13 cellular contexts compared by ENCODE assay signal in the genomic region with DNA sequence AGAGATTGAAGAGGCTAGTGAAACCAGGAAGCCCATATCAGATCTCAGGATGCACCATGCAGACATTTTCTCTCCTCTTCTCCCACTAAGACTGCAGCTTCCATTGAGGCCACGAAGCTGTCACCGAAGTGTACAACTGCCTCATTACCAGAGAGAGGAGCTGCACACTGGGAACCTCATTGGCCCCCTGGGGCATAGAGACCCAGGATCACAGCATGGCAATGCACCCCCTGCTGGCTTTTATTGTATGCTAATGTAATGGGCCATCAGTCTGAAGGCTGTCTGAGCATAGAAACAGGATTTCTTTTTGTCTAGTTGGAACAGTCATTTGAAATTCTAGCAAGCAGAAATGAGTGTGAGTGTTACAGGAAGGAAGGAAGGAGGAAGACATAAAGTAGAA.
DNase-seq lines count a peak whose midpoint lies in the region; ATAC-seq, FAIRE-seq and TF ChIP-seq lines count a peak whose summit lies in the region.
"Had no signal": no experiment of that assay in that cellular context is flagged by ENCODE, and none has a peak within 500 bp of the region (broad histone marks: within the 10 kb centered on the region; RNA-seq: fewer than 3 reads in every experiment).

No MANE protein-coding gene starts in this region.

- no peak overlapping the region for H3K27ac ChIP-seq in DND-41 (ENCODE audit: low read length)
- no peak overlapping the region for H3K27ac ChIP-seq in H1 (ENCODE audit: low read depth, low read length)
- H3K27ac ChIP-seq in kidney (ENCODE audit: low read depth in 2 of 2, low read length in 2 of 2) = no peak overlapping the region

- no peak overlapping the region for H3K4me3 Mint-ChIP-seq in activated T-helper 1 cell treated with anti-CD3 and anti-CD28 coated beads, Interleukin-12 subunit alpha, Interleukin-12 subunit beta, Interleukin-2, Interleukin-4 antibody, amounts not matched to agents 30 ng/mL and 10 ng/mL and 1 ng/mL, durations not matched to agents 14 hours and 24 hours and 36 hours
- H3K4me3 Mint-ChIP-seq: CD4-positive, CD25-positive, alpha-beta regulatory T cell had no signal

- H3K4me2 ChIP-seq in DND-41 (ENCODE audit: insufficient read depth, low read length) (no peak overlapping the region), H1 (ENCODE audit: insufficient read depth in 1 of 2, low read depth in 2 of 2, low read length in 2 of 2) (no peak overlapping the region)

- DNase-seq in COLO668 (lab: John Stamatoyannopoulos, UW; ENCODE audit: unreplicated experiment) (peak; percentile 51), DND-41 (peak; percentile 33), NCI-H2081 treated with DMSO at 0.1 percent for 48 hours (lab: John Stamatoyannopoulos, UW) (peak; percentile 12), H1 (ENCODE audit: low read depth in 1 of 2, low spot score in 2 of 2) (no peak), GM12892 (ENCODE audit: insufficient read length) (no peak), kidney (no peak)
- DNase-seq in activated T-helper 1 cell treated with anti-CD3 and anti-CD28 coated beads, Interleukin-12 subunit alpha, Interleukin-12 subunit beta, Interleukin-2, Interleukin-4 antibody, amounts not matched to agents 30 ng/mL and 10 ng/mL and 1 ng/mL, durations not matched to agents 14 hours and 24 hours and 36 hours (ENCODE audit: low spot score) = no peak
- DNase-seq: CD4-positive, CD25-positive, alpha-beta regulatory T cell; KG1; NCI-H446 treated with DMSO at 0.1 percent for 48 hours had no signal

- ATAC-seq in DND-41 (ENCODE audit: insufficient read depth, low read depth) (peak; percentile 78), GM19328 (IDR thresholded peaks at IDR 0.05; ENCODE audit: unreplicated experiment) (no peak)
- ATAC-seq: esophagus mucosa had no signal

- no peak overlapping the region for H3K4ac ChIP-seq in H1 (replicated peaks; ENCODE audit: insufficient read length, low read depth, low read length)

- no peaks in the 10 kb centered on the region for H3K27me3 ChIP-seq in DND-41 (ENCODE audit: insufficient read depth, low read length, poor library complexity)
- no peaks in the 10 kb centered on the region for H3K27me3 ChIP-seq in H1 (replicated peaks in 1 of 4; ENCODE audit: control insufficient read depth in 3 of 4, extremely low read depth in 1 of 4, insufficient read depth in 3 of 4, low read length in 3 of 4)

- H3K27ac Mint-ChIP-seq in activated T-helper 1 cell treated with anti-CD3 and anti-CD28 coated beads, Interleukin-12 subunit alpha, Interleukin-12 subunit beta, Interleukin-2, Interleukin-4 antibody, amounts not matched to agents 30 ng/mL and 10 ng/mL and 1 ng/mL, durations not matched to agents 14 hours and 24 hours and 36 hours = no peak overlapping the region
- H3K27ac Mint-ChIP-seq: CD4-positive, CD25-positive, alpha-beta regulatory T cell had no signal

- no peak overlapping the region for H2BK5ac ChIP-seq in H1 (ENCODE audit: low read depth, low read length)

- no peak overlapping the region for H3K14ac ChIP-seq in H1 (ENCODE audit: insufficient read length)

- no peaks in the 10 kb centered on the region for H3K36me3 ChIP-seq in DND-41 (ENCODE audit: insufficient read depth, low read length)
- no peaks in the 10 kb centered on the region for H3K36me3 ChIP-seq in H1 (ENCODE audit: control insufficient read depth in 2 of 4, insufficient read depth in 4 of 4, low read length in 3 of 4)
- no peaks in the 10 kb centered on the region for H3K36me3 ChIP-seq in kidney (ENCODE audit: control insufficient read depth in 1 of 2, insufficient read depth in 2 of 2, low read length in 2 of 2)

- no peaks in the 10 kb centered on the region for H3K36me3 Mint-ChIP-seq in activated T-helper 1 cell treated with anti-CD3 and anti-CD28 coated beads, Interleukin-12 subunit alpha, Interleukin-12 subunit beta, Interleukin-2, Interleukin-4 antibody, amounts not matched to agents 30 ng/mL and 10 ng/mL and 1 ng/mL, durations not matched to agents 14 hours and 24 hours and 36 hours (ENCODE audit: low read depth)
- H3K36me3 Mint-ChIP-seq: CD4-positive, CD25-positive, alpha-beta regulatory T cell had no signal

- no peak overlapping the region for H4K5ac ChIP-seq in H1 (ENCODE audit: insufficient read length, low read depth, low read length)

- no peak overlapping the region for H3K4me3 ChIP-seq in DND-41 (ENCODE audit: low read depth in 1 of 2, low read length in 2 of 2)
- H3K4me3 ChIP-seq in H1 (ENCODE audit: extremely low read depth in 1 of 4, insufficient read depth in 2 of 4, low read depth in 3 of 4, low read length in 4 of 4) = no peak overlapping the region
- H3K4me3 ChIP-seq in kidney (ENCODE audit: low read length in 2 of 2) = no peak overlapping the region
- H3K4me3 ChIP-seq: lung had no signal

- H3K9me3 ChIP-seq in DND-41 (ENCODE audit: insufficient read depth, low read length, severe bottlenecking) (no peaks in the 10 kb centered on the region), H1 (ENCODE audit: insufficient read depth in 2 of 2, low read depth in 1 of 2, low read length in 1 of 2) (no peaks in the 10 kb centered on the region), kidney (ENCODE audit: control insufficient read depth in 1 of 2, low read length in 2 of 2) (no peaks in the 10 kb centered on the region)

- H2AFZ ChIP-seq in DND-41 (ENCODE audit: low read depth, low read length) (peak overlapping the region; percentile 54), H1 (ENCODE audit: low read length) (no peak overlapping the region)

- H4K8ac ChIP-seq in H1 (ENCODE audit: extremely low read depth, insufficient read depth, low read length) = no peak overlapping the region

- TF ChIP-seq POLR2A in H1 (IDR thresholded peaks at IDR 0.05; ENCODE audit: control extremely low read depth in 1 of 2, low read depth in 2 of 2, low read length in 2 of 2) (no peak), GM12892 (IDR thresholded peaks at IDR 0.05; ENCODE audit: low read depth, low read length) (no peak)

- no peak overlapping the region for H3K9ac ChIP-seq in DND-41 (ENCODE audit: low read depth, low read length)
- no peak overlapping the region for H3K9ac ChIP-seq in H1 (replicated peaks in 1 of 4; ENCODE audit: extremely low read depth in 1 of 4, low read depth in 3 of 4, low read length in 3 of 4)
- H3K9ac ChIP-seq in kidney (ENCODE audit: low read length in 2 of 2) = no peak overlapping the region

- H4K20me1 ChIP-seq in DND-41 (ENCODE audit: insufficient read depth, low read length) (no peaks in the 10 kb centered on the region), H1 (replicated peaks in 1 of 2; ENCODE audit: control insufficient read depth in 1 of 2, insufficient read depth in 2 of 2, low read length in 2 of 2) (no peaks in the 10 kb centered on the region)

- peaks cover 2% of the 10 kb centered on the region for H3K27me3 Mint-ChIP-seq in activated T-helper 1 cell treated with anti-CD3 and anti-CD28 coated beads, Interleukin-12 subunit alpha, Interleukin-12 subunit beta, Interleukin-2, Interleukin-4 antibody, amounts not matched to agents 30 ng/mL and 10 ng/mL and 1 ng/mL, durations not matched to agents 14 hours and 24 hours and 36 hours (ENCODE audit: insufficient read depth)
- H3K27me3 Mint-ChIP-seq: CD4-positive, CD25-positive, alpha-beta regulatory T cell had no signal

- 0 out of 4 replicates have a peak, but pooled peaks of 1 of the 2 experiments have one; percentile 0 for TF ChIP-seq RAD21 in H1 (IDR thresholded peaks at IDR 0.05 in 1 of 2, conservative IDR thresholded peaks at IDR 0.05 in 1 of 2; ENCODE audit: low read depth in 2 of 2, low read length in 2 of 2)

- no peak overlapping the region for H2BK20ac ChIP-seq in H1 (ENCODE audit: low read length)

- POLR2A ChIA-PET in H1 (lab: Charles Lee; ENCODE audit: partially characterized antibody) = no interaction called here

- no peaks in the 10 kb centered on the region for H3K4me1 Mint-ChIP-seq in activated T-helper 1 cell treated with anti-CD3 and anti-CD28 coated beads, Interleukin-12 subunit alpha, Interleukin-12 subunit beta, Interleukin-2, Interleukin-4 antibody, amounts not matched to agents 30 ng/mL and 10 ng/mL and 1 ng/mL, durations not matched to agents 14 hours and 24 hours and 36 hours (ENCODE audit: low read depth)
- H3K4me1 Mint-ChIP-seq: CD4-positive, CD25-positive, alpha-beta regulatory T cell had no signal

- 95% methylated on average over 2 of the region's 2 CpGs; no CpG with 5 or more reads in 1 of the 2 experiments for WGBS in H1 (ENCODE audit: extremely low coverage in 1 of 2, insufficient coverage in 1 of 2, insufficient read length in 1 of 2, insufficient replicate concordance in 2 of 2, low coverage in 1 of 2, low lambda C conversion rate in 2 of 2, missing lambda C conversion rate in 1 of 2), 2 experiments

- H2BK12ac ChIP-seq in H1 (ENCODE audit: low read depth, low read length) = no peak overlapping the region

- intact Hi-C loops in activated T-helper 1 cell treated with anti-CD3 and anti-CD28 coated beads, Interleukin-12 subunit alpha, Interleukin-12 subunit beta, Interleukin-2, Interleukin-4 antibody, amounts not matched to agents 30 ng/mL and 10 ng/mL and 1 ng/mL, durations not matched to agents 14 hours and 24 hours and 36 hours (cut with micrococcal nuclease) = no loop called here
- intact Hi-C loops in kidney (cut with DNase I) = no loop called here

- H3K9me3 Mint-ChIP-seq in activated T-helper 1 cell treated with anti-CD3 and anti-CD28 coated beads, Interleukin-12 subunit alpha, Interleukin-12 subunit beta, Interleukin-2, Interleukin-4 antibody, amounts not matched to agents 30 ng/mL and 10 ng/mL and 1 ng/mL, durations not matched to agents 14 hours and 24 hours and 36 hours = no peaks in the 10 kb centered on the region

- no peak overlapping the region for H2BK120ac ChIP-seq in H1 (replicated peaks; ENCODE audit: low read depth, low read length)

- H3K79me2 ChIP-seq in DND-41 (ENCODE audit: insufficient read depth, low read length) (no peaks in the 10 kb centered on the region), H1 (ENCODE audit: control insufficient read depth in 1 of 2, insufficient read depth in 2 of 2, low read length in 2 of 2) (no peaks in the 10 kb centered on the region)

- H3K23me2 ChIP-seq in H1 (ENCODE audit: low read depth, low read length) = no peaks in the 10 kb centered on the region; the same call in 1 of the 2 replicates

- TF ChIP-seq EP300 in H1 (IDR thresholded peaks at IDR 0.05; ENCODE audit: borderline replicate concordance in 1 of 2, low read depth in 2 of 2, low read length in 2 of 2) = no peak

- no peak overlapping the region for H4K91ac ChIP-seq in H1 (replicated peaks; ENCODE audit: insufficient read length, low read length)

- H2AK5ac ChIP-seq in H1 (ENCODE audit: low read depth, low read length) = no peak overlapping the region

- no peak overlapping the region for H3K56ac ChIP-seq in H1 (replicated peaks; ENCODE audit: insufficient read length, low read depth, low read length)

- H3K18ac ChIP-seq in H1 (ENCODE audit: extremely low read depth, low read length) = no peak overlapping the region

- 0 out of 2 replicates have a peak, but pooled peaks cover 5% of the 10 kb centered on the region for H3K4me1 ChIP-seq in DND-41 (ENCODE audit: insufficient read depth, low read length)
- peaks cover 0 to 4% (median 2%) of the 10 kb centered on the region in 4 experiments; a peak in 3 of 7 replicates for H3K4me1 ChIP-seq in H1 (replicated peaks in 1 of 4; ENCODE audit: control insufficient read depth in 3 of 4, insufficient read depth in 4 of 4, low read length in 3 of 4)
- H3K4me1 ChIP-seq in kidney (ENCODE audit: control insufficient read depth in 1 of 2, insufficient read depth in 1 of 2, low read depth in 1 of 2, low read length in 2 of 2) = no peaks in the 10 kb centered on the region

- no peaks in the 10 kb centered on the region for H3K79me1 ChIP-seq in H1 (ENCODE audit: low read depth, low read length)

- H3K23ac ChIP-seq in H1 (ENCODE audit: insufficient read length) = no peak overlapping the region

- no peak overlapping the region for H2BK15ac ChIP-seq in H1 (ENCODE audit: low read length)

- FAIRE-seq in H1 (lab: Jason Lieb, UNC) (no peak), GM12892 (lab: Jason Lieb, UNC) (no peak), kidney (lab: Jason Lieb, UNC) (no peak)

- CTCF ChIA-PET in H1 (lab: Charles Lee; ENCODE audit: partially characterized antibody) = no interaction called here

- peak; percentile 46 for TF ChIP-seq CTCF in DND-41 (IDR thresholded peaks at IDR 0.05; ENCODE audit: borderline replicate concordance, extremely low read depth, low read length, poor library complexity, severe bottlenecking)
- no peak for TF ChIP-seq CTCF in H1 (IDR thresholded peaks at IDR 0.05; ENCODE audit: control extremely low read depth in 1 of 3, insufficient read depth in 1 of 3, low read depth in 1 of 3, low read length in 3 of 3)
- TF ChIP-seq CTCF in kidney (IDR thresholded peaks at IDR 0.05; ENCODE audit: borderline replicate concordance, extremely low read depth, insufficient read depth) = no peak

Comparison
In these comparisons a context has a peak if more than half of its experiments do, and no peak if none do; other contexts are left out.
1. DNase-seq: peak in COLO668 (single experiment), DND-41 (single experiment) and NCI-H2081 treated with DMSO at 0.1 percent for 48 hours (single experiment); none in H1 (0 of 2), activated T-helper 1 cell treated with anti-CD3 and anti-CD28 coated beads, Interleukin-12 subunit alpha, Interleukin-12 subunit beta, Interleukin-2, Interleukin-4 antibody, amounts not matched to agents 30 ng/mL and 10 ng/mL and 1 ng/mL, durations not matched to agents 14 hours and 24 hours and 36 hours (single experiment), GM12892 (single experiment) and kidney (single experiment).